25 cellular contexts compared by ENCODE assay signal in the genomic region with DNA sequence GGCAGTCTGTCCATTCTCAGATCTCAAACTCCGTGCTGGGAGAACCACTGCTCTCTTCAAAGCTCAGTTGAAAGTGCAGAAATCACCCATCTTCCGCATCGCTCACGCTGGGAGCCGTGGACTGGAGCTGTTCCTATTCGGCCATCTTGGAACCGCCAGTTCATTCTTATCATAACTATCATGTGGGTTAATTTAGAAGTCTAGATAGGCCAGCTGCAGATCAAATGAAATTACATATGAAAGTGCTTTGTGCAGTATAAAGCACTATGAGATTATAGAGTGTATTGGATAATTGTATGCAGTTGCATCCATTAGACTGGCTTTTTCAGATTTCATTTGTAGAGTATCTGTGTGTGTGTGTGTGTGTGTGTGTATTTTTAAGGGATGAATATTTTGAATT.
"Had no signal": no experiment of that assay in that cellular context is flagged by ENCODE, and none has a peak within 500 bp of the region (broad histone marks: within the 10 kb centered on the region; RNA-seq: fewer than 3 reads in every experiment).

No MANE protein-coding gene starts in this region.

- H3K27me3 ChIP-seq: colonic mucosa, esophagus squamous epithelium, gastrocnemius medialis, heart right ventricle, left lung had no signal

- DNase-seq: colonic mucosa; cortex of kidney; effector CD8-positive, alpha-beta T cell; effector memory CD8-positive, alpha-beta T cell; endodermal cell; erythroblast; esophagus squamous epithelium; foreskin fibroblast; foreskin melanocyte; gastrocnemius medialis; glutamatergic neuron; head of caudate nucleus; heart right ventricle; hippocampal formation; left cardiac atrium; left lung; left ventricle myocardium superior; lower lobe of right lung; mesenchymal stem cell; mucosa of descending colon; naive B cell had no signal

- ATAC-seq: effector memory CD8-positive, alpha-beta T cell; esophagus mucosa; gastrocnemius medialis; heart right ventricle; left cardiac atrium; left lung; left ventricle myocardium superior; lower lobe of right lung; mucosa of descending colon had no signal

- H3K4me3 Mint-ChIP-seq: dendritic cell treated with granulocyte-macrophage colony-stimulating factor and Interleukin-4, amounts not matched to agents 40 ng/mL and 50 ng/mL, for 4 days; effector memory CD8-positive, alpha-beta T cell; endodermal cell; mesothelial cell of epicardium; naive B cell had no signal

- H3K27ac Mint-ChIP-seq: dendritic cell treated with granulocyte-macrophage colony-stimulating factor and Interleukin-4, amounts not matched to agents 40 ng/mL and 50 ng/mL, for 4 days; endodermal cell; mesothelial cell of epicardium had no signal

- H3K9me3 Mint-ChIP-seq: dendritic cell treated with granulocyte-macrophage colony-stimulating factor and Interleukin-4, amounts not matched to agents 40 ng/mL and 50 ng/mL, for 4 days; effector memory CD8-positive, alpha-beta T cell; endodermal cell; mesothelial cell of epicardium had no signal

- H3K36me3 ChIP-seq: colonic mucosa, gastrocnemius medialis had no signal

- H3K27me3 Mint-ChIP-seq: dendritic cell treated with granulocyte-macrophage colony-stimulating factor and Interleukin-4, amounts not matched to agents 40 ng/mL and 50 ng/mL, for 4 days; effector memory CD8-positive, alpha-beta T cell; naive B cell had no signal

- H3K4me1 Mint-ChIP-seq: mesothelial cell of epicardium had no signal

- H3K27ac ChIP-seq: colonic mucosa, epithelial cell of prostate, esophagus squamous epithelium, gastrocnemius medialis, heart right ventricle, left lung, lower lobe of right lung had no signal

- H3K4me1 ChIP-seq: colonic mucosa, esophagus squamous epithelium, gastrocnemius medialis, heart right ventricle, left lung, lower lobe of right lung had no signal

- H3K9me3 ChIP-seq: colonic mucosa, esophagus squamous epithelium, gastrocnemius medialis, left lung, lower lobe of right lung, mucosa of descending colon had no signal

- H3K4me3 ChIP-seq: colonic mucosa, esophagus squamous epithelium, gastrocnemius medialis, heart right ventricle, left lung, lower lobe of right lung, mucosa of descending colon had no signal
